ENCODE assay signal across 9 cellular contexts in genomic region chrX:2485460-2485753, GRCh38. TPM values are rescaled to one million over a fixed set of nuclear protein-coding genes. Genes with fewer than 3 reads are reported as not detected.
DNase-seq lines count a peak whose midpoint lies in the region; ATAC-seq and TF ChIP-seq lines count a peak whose summit lies in the region.
"Had no signal": no experiment of that assay in that cellular context is flagged by ENCODE, and none has a peak within 500 bp of the region (broad histone marks: within the 10 kb centered on the region; RNA-seq: fewer than 3 reads in every experiment).

No MANE protein-coding gene starts in this region.

- no peaks in the 10 kb centered on the region for H3K9me3 Mint-ChIP-seq in nephron
- H3K9me3 Mint-ChIP-seq in activated T-cell treated with anti-CD3 and anti-CD28 coated beads, Interleukin-2, amount 50 U/mL, for 4 hours = no peaks in the 10 kb centered on the region

- H3K27me3 ChIP-seq in adipocyte (replicated peaks; ENCODE audit: control insufficient read depth, insufficient read depth, low read length) (no peaks in the 10 kb centered on the region), upper lobe of left lung (no peaks in the 10 kb centered on the region)

- peaks cover 59% of the 10 kb centered on the region for H3K36me3 Mint-ChIP-seq in nephron (ENCODE audit: low read depth)
- H3K36me3 Mint-ChIP-seq in activated T-cell treated with anti-CD3 and anti-CD28 coated beads, Interleukin-2, amount 50 U/mL, for 4 hours (ENCODE audit: insufficient read depth) = peaks cover 15% of the 10 kb centered on the region

- WGBS in upper lobe of left lung, 2 donors = 33 to 45% methylated on average over 1 to 2 of the region's 2 CpGs

- H3K4me3 Mint-ChIP-seq in nephron = no peak overlapping the region
- no peak overlapping the region for H3K4me3 Mint-ChIP-seq in activated T-cell treated with anti-CD3 and anti-CD28 coated beads, Interleukin-2, amount 50 U/mL, for 4 hours

- DNase-seq in adipocyte (ENCODE audit: low read depth) (no peak), fibroblast of villous mesenchyme (ENCODE audit: low read depth) (peak; percentile 24), upper lobe of left lung (no peak), foreskin melanocyte (no peak), HuH-7 (ENCODE audit: low spot score) (no peak)
- no peak for DNase-seq in activated T-cell treated with anti-CD3 and anti-CD28 coated beads, Interleukin-2, amount 50 U/mL, for 4 hours
- DNase-seq: effector CD8-positive, alpha-beta T cell had no signal

- no peaks in the 10 kb centered on the region for H3K9me3 ChIP-seq in adipocyte (ENCODE audit: control insufficient read depth, low read length)
- no peaks in the 10 kb centered on the region for H3K9me3 ChIP-seq in upper lobe of left lung

- H3K27me3 Mint-ChIP-seq in nephron (ENCODE audit: low read depth) = no peaks in the 10 kb centered on the region
- H3K27me3 Mint-ChIP-seq in activated T-cell treated with anti-CD3 and anti-CD28 coated beads, Interleukin-2, amount 50 U/mL, for 4 hours (ENCODE audit: low read depth) = no peaks in the 10 kb centered on the region

- peak in 1 of 2 donors; percentile 50 for ATAC-seq in upper lobe of left lung (ENCODE audit: low FRiP score in 2 of 2)
- ATAC-seq in activated T-cell treated with anti-CD3 and anti-CD28 coated beads, Interleukin-2, amount 50 U/mL, for 4 hours = no peak
- ATAC-seq: K562 had no signal

- peak overlapping the region in 2 of 3 experiments; percentile 94 to 98 for H3K27ac Mint-ChIP-seq in nephron

- H3K4me3 ChIP-seq in adipocyte (ENCODE audit: low read length) (peak overlapping the region; percentile 77), fibroblast of villous mesenchyme (ENCODE audit: low read depth, low read length) (no peak overlapping the region), upper lobe of left lung (peak overlapping the region in 1 of 4 donors; percentile 22)
- H3K4me3 ChIP-seq: K562 had no signal

- peaks cover 16% of the 10 kb centered on the region for H3K4me1 ChIP-seq in adipocyte (ENCODE audit: control insufficient read depth, insufficient read depth, low read length)
- no peaks in the 10 kb centered on the region for H3K4me1 ChIP-seq in upper lobe of left lung

- H3K9ac ChIP-seq in adipocyte (ENCODE audit: low read length) = peak overlapping the region; percentile 84

- H3K36me3 ChIP-seq in adipocyte (ENCODE audit: control insufficient read depth, insufficient read depth, low read length, severe bottlenecking) (peaks cover 42% of the 10 kb centered on the region), upper lobe of left lung (peaks cover 15 to 46% (median 33%) of the 10 kb centered on the region in 4 donors)

- no peak for TF ChIP-seq EP300 in upper lobe of left lung (IDR thresholded peaks at IDR 0.05)

- peaks cover 29% of the 10 kb centered on the region for H3K4me1 Mint-ChIP-seq in nephron
- no peaks in the 10 kb centered on the region for H3K4me1 Mint-ChIP-seq in activated T-cell treated with anti-CD3 and anti-CD28 coated beads, Interleukin-2, amount 50 U/mL, for 4 hours (ENCODE audit: low read depth)

- TF ChIP-seq POLR2A in upper lobe of left lung (IDR thresholded peaks at IDR 0.05) = no peak

- H3K27ac ChIP-seq in upper lobe of left lung = peak overlapping the region in 3 of 4 donors; percentile 23 to 48 (median 32)

- no peak for TF ChIP-seq CTCF in fibroblast of villous mesenchyme (IDR thresholded peaks at IDR 0.05; ENCODE audit: insufficient read depth, low read depth, low read length)
- TF ChIP-seq CTCF in nephron (IDR thresholded peaks at IDR 0.05; ENCODE audit: unreplicated experiment in 3 of 3) = no peak
- TF ChIP-seq CTCF in upper lobe of left lung (IDR thresholded peaks at IDR 0.05) = no peak

RNA-seq across cellular contexts. Expression of gene DHRSX, which starts 15.4 kb away (rescaled TPM):
- 24.6 and 35.4 TPM in 2 replicates for total RNA-seq in fibroblast of villous mesenchyme
- total RNA-seq in upper lobe of left lung = 10 to 100 TPM; 18.2 to 34.8 (median 21.2) TPM
- total RNA-seq in activated T-cell treated with anti-CD3 and anti-CD28 coated beads, Interleukin-2, amount 50 U/mL, for 4 hours = 10 to 100 TPM; 19.3 to 23.2 (median 22.0) TPM

RNA-seq across cellular contexts. Expression of gene ZBED1, which starts 15.4 kb away (rescaled TPM):
- total RNA-seq in fibroblast of villous mesenchyme (32.4 and 39.3 TPM in 2 replicates), upper lobe of left lung (10 to 100 TPM; 33.2 to 48.7 (median 41.6) TPM)
- 10 to 100 TPM; 28.0 to 38.3 (median 36.3) TPM for total RNA-seq in activated T-cell treated with anti-CD3 and anti-CD28 coated beads, Interleukin-2, amount 50 U/mL, for 4 hours
